28 cellular contexts compared by ENCODE assay signal in genomic region chr10:97243836-97244235, GRCh38. TPM values are rescaled to one million over a fixed set of nuclear protein-coding genes. Genes with fewer than 3 reads are reported as not detected.
"Had no signal": no experiment of that assay in that cellular context is flagged by ENCODE, and none has a peak within 500 bp of the region (broad histone marks: within the 10 kb centered on the region; RNA-seq: fewer than 3 reads in every experiment).

No MANE protein-coding gene starts in this region.

- H3K4me1 ChIP-seq: esophagus muscularis mucosa, left lung, lower lobe of right lung, neural progenitor cell, suprapubic skin, transverse colon had no signal

- H3K27ac ChIP-seq: epithelial cell of prostate, esophagus muscularis mucosa, left lung, lower lobe of right lung, neural progenitor cell, parathyroid adenoma, suprapubic skin, transverse colon had no signal

- H2AFZ ChIP-seq: neural progenitor cell had no signal

- H3K79me2 ChIP-seq: parathyroid adenoma had no signal

- ATAC-seq: left cardiac atrium; mucosa of descending colon; natural killer cell treated with Interleukin-12 subunit alpha and Interleukin-12 subunit beta and Interleukin-15 and Interleukin-18, amount 100 ng/mL, for 72 hours; sciatic nerve; stimulated activated naive CD8-positive, alpha-beta T cell treated with anti-CD3 and anti-CD28 coated beads, Interleukin-15, amount 100 ng/mL, for 72 hours had no signal

- H3K4me3 ChIP-seq: esophagus muscularis mucosa, left lung, lower lobe of right lung, mucosa of descending colon, neural progenitor cell, smooth muscle cell, suprapubic skin, transverse colon had no signal

- DNase-seq: caudate nucleus; cerebellar nuclear complex; cortex of kidney; effector CD4-positive, alpha-beta T cell; foreskin melanocyte; glutamatergic neuron; left cardiac atrium; left lung; lower lobe of right lung; mucosa of descending colon; naive B cell; stimulated activated CD4-positive, alpha-beta T cell treated with anti-CD3 and anti-CD28 coated beads, Interleukin-12 subunit alpha, Interleukin-12 subunit beta, amount 100 ng/mL, for 4 hours; stimulated activated CD4-positive, alpha-beta T cell treated with anti-CD3 and anti-CD28 coated beads, Interleukin-1b, Interleukin-23, amount 100 ng/mL, for 48 hours; stimulated activated CD4-positive, alpha-beta T cell treated with anti-CD3 and anti-CD28 coated beads, Interleukin-4, amount 100 ng/mL, for 1 hour; stimulated activated CD8-positive, alpha-beta memory T cell treated with anti-CD3 and anti-CD28 coated beads, Interleukin-4, amount 100 ng/mL, for 48 hours; stimulated activated naive CD4-positive, alpha-beta T cell; stimulated activated naive CD8-positive, alpha-beta T cell treated with anti-CD3 and anti-CD28 coated beads, Interleukin-15, amount 100 ng/mL, for 72 hours; transverse colon had no signal

- H3K4me2 ChIP-seq: neural progenitor cell, smooth muscle cell had no signal

- H3K27me3 ChIP-seq: esophagus muscularis mucosa, left lung, neural progenitor cell, suprapubic skin, transverse colon had no signal

- H3K9ac ChIP-seq: neural progenitor cell, parathyroid adenoma had no signal

- H3K9me3 ChIP-seq: esophagus muscularis mucosa, left lung, lower lobe of right lung, mucosa of descending colon, suprapubic skin, transverse colon had no signal

RNA-seq across cellular contexts. Expression of gene SLIT1, which starts 58.1 kb away (rescaled TPM):
- total RNA-seq: dermis microvascular lymphatic vessel endothelial cell, osteoblast, smooth muscle cell had no signal
